In genomic region chr1:1236176-1236763, GRCh38 we compare ENCODE assay signal across 1 cellular context.
TF ChIP-seq lines count a peak whose summit lies in the region.

No MANE protein-coding gene starts in this region.

TF ChIP-seq in K562, 482 proteins besides CTCF, POLR2A, EP300 and RAD21:
- TF ChIP-seq NCOR1 (IDR thresholded peaks at IDR 0.05) (no peak), JUND (IDR thresholded peaks at IDR 0.05; ENCODE audit: borderline replicate concordance, low read depth, low read length) (no peak), JUND (tag; IDR thresholded peaks at IDR 0.05; ENCODE audit: borderline replicate concordance, low read depth, low read length) (no peak), TAF9B (IDR thresholded peaks at IDR 0.05; ENCODE audit: partially characterized antibody) (no peak), ZNF347 (CRISPR knock-in tag; IDR thresholded peaks at IDR 0.05; ENCODE audit: low read depth) (no peak), NFIC (IDR thresholded peaks at IDR 0.05) (no peak), POLR2G (IDR thresholded peaks at IDR 0.05; ENCODE audit: low read depth, low read length) (peak; percentile 53; the same call in 1 of the 2 replicates), TAF15 (IDR thresholded peaks at IDR 0.05; ENCODE audit: low read depth, low read length) (no peak), ZNF263 (CRISPR knock-in tag; IDR thresholded peaks at IDR 0.05; ENCODE audit: borderline replicate concordance) (no peak), ESRRA (IDR thresholded peaks at IDR 0.05; ENCODE audit: borderline replicate concordance, low read depth) (no peak), MEF2D (tag; conservative IDR thresholded peaks at IDR 0.05; ENCODE audit: low read depth) (no peak), RBFOX2 (IDR thresholded peaks at IDR 0.05; ENCODE audit: low read depth, low read length) (0 out of 2 replicates have a peak, but pooled peaks have one; percentile 5), SMC3 (conservative IDR thresholded peaks at IDR 0.05; ENCODE audit: insufficient read depth, low read depth, low read length) (no peak), BHLHE40 (IDR thresholded peaks at IDR 0.05; ENCODE audit: low read length) (no peak), RHOXF2B (CRISPR knock-in tag; conservative IDR thresholded peaks at IDR 0.05) (no peak), ZSCAN29 (IDR thresholded peaks at IDR 0.05) (no peak), NBN (IDR thresholded peaks at IDR 0.05; ENCODE audit: low read depth) (no peak), KDM5B (IDR thresholded peaks at IDR 0.05; ENCODE audit: insufficient replicate concordance, low read depth, low read length) (peak; percentile 52), MYNN (IDR thresholded peaks at IDR 0.05) (no peak), MYNN (CRISPR knock-in tag; IDR thresholded peaks at IDR 0.05) (no peak), MYC (IDR thresholded peaks at IDR 0.05; ENCODE audit: low read depth, low read length) (no peak), MYC (CRISPR knock-in tag; IDR thresholded peaks at IDR 0.05; ENCODE audit: borderline replicate concordance, low read depth) (no peak), SMAD4 (CRISPR knock-in tag; conservative IDR thresholded peaks at IDR 0.05) (no peak), ZBED1 (IDR thresholded peaks at IDR 0.05) (no peak), NUFIP1 (IDR thresholded peaks at IDR 0.05; ENCODE audit: partially characterized antibody) (no peak), KAT7 (CRISPR knock-in tag; IDR thresholded peaks at IDR 0.05; ENCODE audit: borderline replicate concordance) (no peak), PTTG1 (tag; IDR thresholded peaks at IDR 0.05; ENCODE audit: low read depth) (no peak)
- TF ChIP-seq, protein P1, sequence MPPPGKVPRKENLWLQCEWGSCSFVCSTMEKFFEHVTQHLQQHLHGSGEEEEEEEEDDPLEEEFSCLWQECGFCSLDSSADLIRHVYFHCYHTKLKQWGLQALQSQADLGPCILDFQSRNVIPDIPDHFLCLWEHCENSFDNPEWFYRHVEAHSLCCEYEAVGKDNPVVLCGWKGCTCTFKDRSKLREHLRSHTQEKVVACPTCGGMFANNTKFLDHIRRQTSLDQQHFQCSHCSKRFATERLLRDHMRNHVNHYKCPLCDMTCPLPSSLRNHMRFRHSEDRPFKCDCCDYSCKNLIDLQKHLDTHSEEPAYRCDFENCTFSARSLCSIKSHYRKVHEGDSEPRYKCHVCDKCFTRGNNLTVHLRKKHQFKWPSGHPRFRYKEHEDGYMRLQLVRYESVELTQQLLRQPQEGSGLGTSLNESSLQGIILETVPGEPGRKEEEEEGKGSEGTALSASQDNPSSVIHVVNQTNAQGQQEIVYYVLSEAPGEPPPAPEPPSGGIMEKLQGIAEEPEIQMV (tag; conservative IDR thresholded peaks at IDR 0.05; ENCODE audit: low read depth): no peak
- TF ChIP-seq, protein P2, sequence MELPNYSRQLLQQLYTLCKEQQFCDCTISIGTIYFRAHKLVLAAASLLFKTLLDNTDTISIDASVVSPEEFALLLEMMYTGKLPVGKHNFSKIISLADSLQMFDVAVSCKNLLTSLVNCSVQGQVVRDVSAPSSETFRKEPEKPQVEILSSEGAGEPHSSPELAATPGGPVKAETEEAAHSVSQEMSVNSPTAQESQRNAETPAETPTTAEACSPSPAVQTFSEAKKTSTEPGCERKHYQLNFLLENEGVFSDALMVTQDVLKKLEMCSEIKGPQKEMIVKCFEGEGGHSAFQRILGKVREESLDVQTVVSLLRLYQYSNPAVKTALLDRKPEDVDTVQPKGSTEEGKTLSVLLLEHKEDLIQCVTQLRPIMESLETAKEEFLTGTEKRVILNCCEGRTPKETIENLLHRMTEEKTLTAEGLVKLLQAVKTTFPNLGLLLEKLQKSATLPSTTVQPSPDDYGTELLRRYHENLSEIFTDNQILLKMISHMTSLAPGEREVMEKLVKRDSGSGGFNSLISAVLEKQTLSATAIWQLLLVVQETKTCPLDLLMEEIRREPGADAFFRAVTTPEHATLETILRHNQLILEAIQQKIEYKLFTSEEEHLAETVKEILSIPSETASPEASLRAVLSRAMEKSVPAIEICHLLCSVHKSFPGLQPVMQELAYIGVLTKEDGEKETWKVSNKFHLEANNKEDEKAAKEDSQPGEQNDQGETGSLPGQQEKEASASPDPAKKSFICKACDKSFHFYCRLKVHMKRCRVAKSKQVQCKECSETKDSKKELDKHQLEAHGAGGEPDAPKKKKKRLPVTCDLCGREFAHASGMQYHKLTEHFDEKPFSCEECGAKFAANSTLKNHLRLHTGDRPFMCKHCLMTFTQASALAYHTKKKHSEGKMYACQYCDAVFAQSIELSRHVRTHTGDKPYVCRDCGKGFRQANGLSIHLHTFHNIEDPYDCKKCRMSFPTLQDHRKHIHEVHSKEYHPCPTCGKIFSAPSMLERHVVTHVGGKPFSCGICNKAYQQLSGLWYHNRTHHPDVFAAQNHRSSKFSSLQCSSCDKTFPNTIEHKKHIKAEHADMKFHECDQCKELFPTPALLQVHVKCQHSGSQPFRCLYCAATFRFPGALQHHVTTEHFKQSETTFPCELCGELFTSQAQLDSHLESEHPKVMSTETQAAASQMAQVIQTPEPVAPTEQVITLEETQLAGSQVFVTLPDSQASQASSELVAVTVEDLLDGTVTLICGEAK (IDR thresholded peaks at IDR 0.05): no peak
- TF ChIP-seq, protein P2 (CRISPR knock-in tag; IDR thresholded peaks at IDR 0.05): no peak
